In genomic region chr18:25725461-25725860, GRCh38 we compare ENCODE assay signal across 17 cellular contexts.
"Had no signal": no experiment of that assay in that cellular context is flagged by ENCODE, and none has a peak within 500 bp of the region (broad histone marks: within the 10 kb centered on the region; RNA-seq: fewer than 3 reads in every experiment).

No MANE protein-coding gene starts in this region.

- H3K9me3 ChIP-seq: neutrophil, psoas muscle, right lobe of liver, testis, upper lobe of right lung had no signal

- H3K4me3 ChIP-seq: heart left ventricle, psoas muscle, right lobe of liver, testis, tibial nerve, upper lobe of right lung had no signal

- H3K4me1 Mint-ChIP-seq: naive thymus-derived CD4-positive, alpha-beta T cell; stimulated activated memory B cell treated with anti-CD40 and anti-IgM and Interleukin-4, amounts not matched to agents 10 μg/mL and 1 μg/mL and 100 μg/mL, for 72 hours had no signal

- H3K4me3 Mint-ChIP-seq: dendritic cell treated with granulocyte-macrophage colony-stimulating factor and Interleukin-4, amounts not matched to agents 40 ng/mL and 50 ng/mL, for 4 days; naive thymus-derived CD4-positive, alpha-beta T cell; stimulated activated memory B cell treated with anti-CD40 and anti-IgM and Interleukin-4, amounts not matched to agents 10 μg/mL and 1 μg/mL and 100 μg/mL, for 72 hours; stimulated activated naive CD8-positive, alpha-beta T cell treated with anti-CD3 and anti-CD28 coated beads, Interleukin-15, Interleukin-2, amounts not matched to agents 100 ng/mL and 50 ng/mL, for 24 hours had no signal

- H3K27ac Mint-ChIP-seq: dendritic cell treated with granulocyte-macrophage colony-stimulating factor and Interleukin-4, amounts not matched to agents 40 ng/mL and 50 ng/mL, for 4 days; naive thymus-derived CD4-positive, alpha-beta T cell; stimulated activated memory B cell treated with anti-CD40 and anti-IgM and Interleukin-4, amounts not matched to agents 10 μg/mL and 1 μg/mL and 100 μg/mL, for 72 hours; stimulated activated naive CD8-positive, alpha-beta T cell treated with anti-CD3 and anti-CD28 coated beads, Interleukin-15, Interleukin-2, amounts not matched to agents 100 ng/mL and 50 ng/mL, for 24 hours had no signal

- H3K4me1 ChIP-seq: heart left ventricle, psoas muscle, right lobe of liver, testis, tibial nerve, upper lobe of right lung had no signal

- H3K27me3 ChIP-seq: neutrophil, right lobe of liver, testis, tibial nerve, upper lobe of right lung had no signal

- H3K36me3 ChIP-seq: heart left ventricle, neutrophil, right lobe of liver, tibial nerve, upper lobe of right lung had no signal

- H3K27ac ChIP-seq: heart left ventricle, neutrophil, psoas muscle, right lobe of liver, testis, tibial nerve, upper lobe of right lung had no signal

- DNase-seq: erythroblast; foreskin melanocyte; heart left ventricle; hippocampal formation; kidney glomerular epithelial cell; naive thymus-derived CD4-positive, alpha-beta T cell; psoas muscle; right lobe of liver; stimulated activated CD4-positive, alpha-beta T cell treated with anti-CD3 and anti-CD28 coated beads, Interleukin-4, amount 100 ng/mL, for 1 hour; stimulated activated CD8-positive, alpha-beta memory T cell treated with anti-CD3 and anti-CD28 coated beads, Interleukin-4, amount 100 ng/mL, for 48 hours; testis; upper lobe of right lung had no signal

- H3K36me3 Mint-ChIP-seq: naive thymus-derived CD4-positive, alpha-beta T cell; stimulated activated memory B cell treated with anti-CD40 and anti-IgM and Interleukin-4, amounts not matched to agents 10 μg/mL and 1 μg/mL and 100 μg/mL, for 72 hours had no signal

- H3K27me3 Mint-ChIP-seq: dendritic cell treated with granulocyte-macrophage colony-stimulating factor and Interleukin-4, amounts not matched to agents 40 ng/mL and 50 ng/mL, for 4 days had no signal

- ATAC-seq: naive thymus-derived CD4-positive, alpha-beta T cell; psoas muscle; stimulated activated memory B cell treated with anti-CD40 and anti-IgM and Interleukin-4, amounts not matched to agents 10 μg/mL and 1 μg/mL and 100 μg/mL, for 72 hours; upper lobe of right lung had no signal
